In genomic region chr15:57552678-57553334, GRCh38 we compare ENCODE assay signal across 18 cellular contexts. TPM values are rescaled to one million over a fixed set of nuclear protein-coding genes. Genes with fewer than 3 reads are reported as not detected.
DNase-seq lines count a peak whose midpoint lies in the region; ATAC-seq, FAIRE-seq and TF ChIP-seq lines count a peak whose summit lies in the region.
"Had no signal": no experiment of that assay in that cellular context is flagged by ENCODE, and none has a peak within 500 bp of the region (broad histone marks: within the 10 kb centered on the region; RNA-seq: fewer than 3 reads in every experiment).

No MANE protein-coding gene starts in this region.

- H3K27me3 Mint-ChIP-seq in nephron progenitor cell (ENCODE audit: low read depth, poor library complexity) = peaks cover 6% of the 10 kb centered on the region

- no peak for ATAC-seq in upper lobe of right lung
- ATAC-seq in GM21717 (IDR thresholded peaks at IDR 0.05; ENCODE audit: unreplicated experiment) = no peak
- ATAC-seq: CD8-positive, alpha-beta T cell had no signal

- POLR2A ChIA-PET in endothelial cell of umbilical vein (lab: Charles Lee) = no interaction called here

- intact Hi-C loops in left ventricle myocardium inferior (cut with micrococcal nuclease) (no loop called here), cardiac septum (cut with DNase I) (loop anchor here (10.0 kb wide), 1 partner anchor 152 kb away; the partner anchor contains the start of gene POLR2M), endothelial cell of umbilical vein (cut with micrococcal nuclease) (no loop called here), upper lobe of right lung (cut with DNase I) (no loop called here)

- H3K4me1 ChIP-seq in left ventricle myocardium inferior (peaks cover 72% of the 10 kb centered on the region), endothelial cell of umbilical vein (ENCODE audit: control insufficient read depth, extremely low read depth, insufficient read depth, low read length) (peaks cover 61% of the 10 kb centered on the region), upper lobe of right lung (peaks cover 31% of the 10 kb centered on the region)

- TF ChIP-seq POLR2A in endothelial cell of umbilical vein (IDR thresholded peaks at IDR 0.05; ENCODE audit: low read depth, low read length) = no peak

- H3K4me1 Mint-ChIP-seq in nephron progenitor cell = peaks cover 66% of the 10 kb centered on the region

- peak overlapping the region; percentile 74 for H3K27ac Mint-ChIP-seq in nephron progenitor cell
- H3K27ac Mint-ChIP-seq: CD8-positive, alpha-beta T cell had no signal

- H3K79me2 ChIP-seq in endothelial cell of umbilical vein (ENCODE audit: control insufficient read depth, insufficient read depth, low read length) = no peaks in the 10 kb centered on the region

- H3K4me3 ChIP-seq in left ventricle myocardium inferior = no peak overlapping the region
- H3K4me3 ChIP-seq in endothelial cell of umbilical vein (replicated peaks in 1 of 3; ENCODE audit: insufficient read depth in 1 of 3, low read depth in 1 of 3, low read length in 3 of 3) = no peak overlapping the region
- H3K4me3 ChIP-seq in upper lobe of right lung = no peak overlapping the region
- H3K4me3 ChIP-seq: thoracic aorta had no signal

- no TSS peak for BruUV-seq in endothelial cell of umbilical vein (replicated peaks; lab: Mats Ljungman, UMichigan)

- TF ChIP-seq CTCF in left ventricle myocardium inferior (IDR thresholded peaks at IDR 0.05; ENCODE audit: borderline replicate concordance) (no peak), endothelial cell of umbilical vein (IDR thresholded peaks at IDR 0.05; ENCODE audit: extremely low read depth in 1 of 2, insufficient read depth in 1 of 2, low read depth in 1 of 2, low read length in 2 of 2) (no peak), nephron progenitor cell (IDR thresholded peaks at IDR 0.05) (no peak), upper lobe of right lung (IDR thresholded peaks at IDR 0.05) (no peak)

- DNase-seq in left ventricle myocardium inferior = no peak
- no peak for DNase-seq in cardiac septum (ENCODE audit: low spot score)
- DNase-seq in endothelial cell of umbilical vein (ENCODE audit: low read depth, low spot score) = no peak
- DNase-seq in nephron progenitor cell = no peak
- no peak for DNase-seq in upper lobe of right lung
- DNase-seq in activated effector memory CD4-positive, alpha-beta T cell treated with Interleukin-2 at 50 U/mL for 16 hours = no peak
- DNase-seq in amygdala (lab: John Stamatoyannopoulos, UW) = no peak
- DNase-seq: ACHN; activated CD8-positive, alpha-beta memory T cell treated with anti-CD3 and anti-CD28 coated beads for 24 hours; activated gamma-delta T cell; CD8-positive, alpha-beta T cell; effector memory CD4-positive, alpha-beta T cell; HFFc6 had no signal

- no peak overlapping the region for H2AFZ ChIP-seq in endothelial cell of umbilical vein (ENCODE audit: low read depth, low read length)

- dilution Hi-C loops in endothelial cell of umbilical vein (cut with MboI; ENCODE audit: extremely low pct_ligation_motif_present, low sequenced_read_pairs) = no loop called here

- H3K9me3 Mint-ChIP-seq in nephron progenitor cell = no peaks in the 10 kb centered on the region
- H3K9me3 Mint-ChIP-seq: CD8-positive, alpha-beta T cell; HFFc6 had no signal

- no peak overlapping the region for H3K9ac ChIP-seq in endothelial cell of umbilical vein (replicated peaks; ENCODE audit: extremely low read depth, insufficient read depth, low read length)

- H3K4me2 ChIP-seq in endothelial cell of umbilical vein (ENCODE audit: insufficient read depth, low read length) = no peak overlapping the region

- no peaks in the 10 kb centered on the region for H4K20me1 ChIP-seq in endothelial cell of umbilical vein (replicated peaks; ENCODE audit: control insufficient read depth, extremely low read depth, insufficient read depth, low read length)

- H3K9me3 ChIP-seq in left ventricle myocardium inferior (replicated peaks) = no peaks in the 10 kb centered on the region
- H3K9me3 ChIP-seq in endothelial cell of umbilical vein (replicated peaks; ENCODE audit: control insufficient read depth, insufficient read depth, low read length) = no peaks in the 10 kb centered on the region
- H3K9me3 ChIP-seq in upper lobe of right lung = no peaks in the 10 kb centered on the region
- H3K9me3 ChIP-seq: thoracic aorta had no signal

- CTCF ChIA-PET in endothelial cell of umbilical vein (lab: Charles Lee) = interaction anchor here (1.3 to 5.8 kb wide), 4 partner anchors 8 to 212 kb away, joined by 4 to 72 read pairs (median 17); no protein-coding TSS in a partner anchor

- H3K27me3 ChIP-seq in left ventricle myocardium inferior (ENCODE audit: low read depth) (no peaks in the 10 kb centered on the region), endothelial cell of umbilical vein (ENCODE audit: control insufficient read depth in 2 of 2, insufficient read depth in 2 of 2, low read length in 2 of 2) (no peaks in the 10 kb centered on the region), upper lobe of right lung (no peaks in the 10 kb centered on the region)

- H3K36me3 Mint-ChIP-seq in nephron progenitor cell (ENCODE audit: low read depth) = no peaks in the 10 kb centered on the region
- H3K36me3 Mint-ChIP-seq: CD8-positive, alpha-beta T cell had no signal

- no peak overlapping the region for H3K4me3 Mint-ChIP-seq in nephron progenitor cell
- H3K4me3 Mint-ChIP-seq: CD8-positive, alpha-beta T cell had no signal

- peak overlapping the region; percentile 95 for H3K27ac ChIP-seq in left ventricle myocardium inferior (replicated peaks)
- H3K27ac ChIP-seq in endothelial cell of umbilical vein (ENCODE audit: insufficient read depth, low read depth, low read length) = peak overlapping the region; percentile 94
- peak overlapping the region; percentile 81 for H3K27ac ChIP-seq in upper lobe of right lung
- H3K27ac ChIP-seq: thoracic aorta, VCaP had no signal

- no peaks in the 10 kb centered on the region for H3K9me1 ChIP-seq in endothelial cell of umbilical vein (replicated peaks; ENCODE audit: control insufficient read depth, extremely low read depth, insufficient read depth, low read length)

- FAIRE-seq in endothelial cell of umbilical vein (lab: Jason Lieb, UNC) = peak; percentile 4
- FAIRE-seq: frontal cortex, GM12892 had no signal

- H3K36me3 ChIP-seq in left ventricle myocardium inferior (no peaks in the 10 kb centered on the region), endothelial cell of umbilical vein (ENCODE audit: control insufficient read depth in 2 of 2, extremely low read depth in 1 of 2, insufficient read depth in 2 of 2, low read length in 2 of 2) (no peaks in the 10 kb centered on the region), upper lobe of right lung (no peaks in the 10 kb centered on the region)
- H3K36me3 ChIP-seq: thoracic aorta had no signal

TF ChIP-seq in endothelial cell of umbilical vein, 7 proteins besides CTCF, POLR2A, EP300 and RAD21:
- TF ChIP-seq MAX (IDR thresholded peaks at IDR 0.05; ENCODE audit: insufficient read depth, insufficient read length) = no peak
- no peak for TF ChIP-seq POLR2AphosphoS5 (IDR thresholded peaks at IDR 0.05; ENCODE audit: insufficient read depth, low read depth, low read length)
TF ChIP-seq in endothelial cell of umbilical vein: peak in this region for 0.

RNA-seq across cellular contexts. Expression of gene MYZAP, which starts 38.9 kb away (rescaled TPM):
- total RNA-seq in left ventricle myocardium inferior (934 TPM), cardiac septum (658 TPM), endothelial cell of umbilical vein (6.1 and 8.1 TPM in 2 replicates), upper lobe of right lung (30.9 TPM)
- 5.2 and 6.3 TPM in 2 replicates for polyA plus RNA-seq in endothelial cell of umbilical vein
- 9.2 and 10.8 TPM in 2 replicates for polyA plus RNA-seq in endothelial cell of umbilical vein (2011; cell fraction: cytosol; rRNA removed)
- 8.5 TPM in 2 replicates for polyA plus RNA-seq in endothelial cell of umbilical vein (2011; cell fraction: nucleus; rRNA removed)
- 13.3 and 14.4 TPM in 2 replicates for polyA plus RNA-seq in endothelial cell of umbilical vein (2012)
- polyA minus RNA-seq in endothelial cell of umbilical vein = 3.1 and 5.3 TPM in 2 replicates
- polyA minus RNA-seq in endothelial cell of umbilical vein (2011; cell fraction: cytosol; rRNA and poly(A)+ RNA removed) = not detected
- polyA minus RNA-seq in endothelial cell of umbilical vein (2011; cell fraction: nucleus; rRNA and poly(A)+ RNA removed) = 3.4 and 4.5 TPM in 2 replicates

Comparison
In these comparisons a context has a peak if more than half of its experiments do, and no peak if none do; other contexts are left out.
1. RNA of gene MYZAP, which starts 38.9 kb away (total RNA-seq): 934 TPM in left ventricle myocardium inferior (single experiment) and 658 TPM in cardiac septum (single experiment); 30.9 TPM in upper lobe of right lung (single experiment) and 6.1 to 8.1 TPM in endothelial cell of umbilical vein; every median in the first group is over 10 times any median in the second.
2. Peak in every context shown above with its lines, with median percentiles within 50 percentile points of each other: H3K27ac ChIP-seq.